In genomic region chr13:51243227-51243626, GRCh38 we compare ENCODE assay signal across 13 cellular contexts. TPM values are rescaled to one million over a fixed set of nuclear protein-coding genes. Genes with fewer than 3 reads are reported as not detected.
"Had no signal": no experiment of that assay in that cellular context is flagged by ENCODE, and none has a peak within 500 bp of the region (broad histone marks: within the 10 kb centered on the region; RNA-seq: fewer than 3 reads in every experiment).

No MANE protein-coding gene starts in this region.

- H3K36me3 ChIP-seq: stomach had no signal

- ATAC-seq: activated naive CD8-positive, alpha-beta T cell treated with anti-CD3 and anti-CD28 coated beads, Interleukin-2, amount 50 U/mL, for 24 hours; left lobe of liver; natural killer cell treated with Interleukin-12 subunit alpha and Interleukin-12 subunit beta and Interleukin-15 and Interleukin-18, amount 100 ng/mL, for 72 hours had no signal

- H3K36me3 Mint-ChIP-seq: natural killer cell treated with Interleukin-12 subunit alpha and Interleukin-12 subunit beta and Interleukin-15 and Interleukin-18, amount 100 ng/mL, for 72 hours had no signal

- DNase-seq: activated B cell treated with CpG ODN at 0.5 μM for 24 hours; activated CD4-positive, alpha-beta T cell treated with anti-CD3 and anti-CD28 coated beads, Interleukin-2, amount 10 ng/mL, durations not matched to agents 24 days and 14 days; activated CD8-positive, alpha-beta memory T cell treated with anti-CD3 and anti-CD28 coated beads for 24 hours; activated naive CD4-positive, alpha-beta T cell treated with Interleukin-2 at 50 U/mL for 16 hours; activated naive CD8-positive, alpha-beta T cell treated with anti-CD3 and anti-CD28 coated beads, Interleukin-2, amount 50 U/mL, for 24 hours; central memory CD4-positive, alpha-beta T cell; erythroblast; mammary epithelial cell; small intestine; stomach had no signal

- H3K4me1 Mint-ChIP-seq: activated B cell treated with CpG ODN at 0.5 μM for 24 hours; activated CD4-positive, alpha-beta T cell treated with anti-CD3 and anti-CD28 coated beads, Interleukin-2, amount 10 ng/mL, durations not matched to agents 24 days and 14 days; activated naive CD8-positive, alpha-beta T cell treated with anti-CD3 and anti-CD28 coated beads, Interleukin-2, amount 50 U/mL, for 24 hours had no signal

- H3K9me3 Mint-ChIP-seq: activated B cell treated with CpG ODN at 0.5 μM for 24 hours; activated CD4-positive, alpha-beta T cell treated with anti-CD3 and anti-CD28 coated beads, Interleukin-2, amount 10 ng/mL, durations not matched to agents 24 days and 14 days; activated naive CD8-positive, alpha-beta T cell treated with anti-CD3 and anti-CD28 coated beads, Interleukin-2, amount 50 U/mL, for 24 hours; natural killer cell treated with Interleukin-12 subunit alpha and Interleukin-12 subunit beta and Interleukin-15 and Interleukin-18, amount 100 ng/mL, for 72 hours; T-helper 1 cell treated with Interleukin-12 subunit alpha and Interleukin-12 subunit beta and Interleukin-4 antibody, amounts not matched to agents 30 μg/mL and 1 μg/mL, for 36 hours had no signal

- H3K4me3 Mint-ChIP-seq: activated B cell treated with CpG ODN at 0.5 μM for 24 hours; activated CD4-positive, alpha-beta T cell treated with anti-CD3 and anti-CD28 coated beads, Interleukin-2, amount 10 ng/mL, durations not matched to agents 24 days and 14 days; activated naive CD8-positive, alpha-beta T cell treated with anti-CD3 and anti-CD28 coated beads, Interleukin-2, amount 50 U/mL, for 24 hours; natural killer cell treated with Interleukin-12 subunit alpha and Interleukin-12 subunit beta and Interleukin-15 and Interleukin-18, amount 100 ng/mL, for 72 hours; T-helper 1 cell treated with Interleukin-12 subunit alpha and Interleukin-12 subunit beta and Interleukin-4 antibody, amounts not matched to agents 30 μg/mL and 1 μg/mL, for 36 hours had no signal

- H3K9me3 ChIP-seq: stomach had no signal

- H3K27me3 Mint-ChIP-seq: activated CD4-positive, alpha-beta T cell treated with anti-CD3 and anti-CD28 coated beads, Interleukin-2, amount 10 ng/mL, durations not matched to agents 24 days and 14 days had no signal

- H3K27me3 ChIP-seq: stomach had no signal

- H3K4me3 ChIP-seq: stomach had no signal

- FAIRE-seq: small intestine had no signal

- H3K27ac Mint-ChIP-seq: activated B cell treated with CpG ODN at 0.5 μM for 24 hours; activated CD4-positive, alpha-beta T cell treated with anti-CD3 and anti-CD28 coated beads, Interleukin-2, amount 10 ng/mL, durations not matched to agents 24 days and 14 days; activated naive CD8-positive, alpha-beta T cell treated with anti-CD3 and anti-CD28 coated beads, Interleukin-2, amount 50 U/mL, for 24 hours; natural killer cell treated with Interleukin-12 subunit alpha and Interleukin-12 subunit beta and Interleukin-15 and Interleukin-18, amount 100 ng/mL, for 72 hours; T-helper 1 cell treated with Interleukin-12 subunit alpha and Interleukin-12 subunit beta and Interleukin-4 antibody, amounts not matched to agents 30 μg/mL and 1 μg/mL, for 36 hours had no signal

RNA-seq across cellular contexts. Expression of gene FAM124A, which starts 21.0 kb away (rescaled TPM):
- total RNA-seq: activated B cell treated with CpG ODN at 0.5 μM for 24 hours; natural killer cell treated with Interleukin-12 subunit alpha and Interleukin-12 subunit beta and Interleukin-15 and Interleukin-18, amount 100 ng/mL, for 72 hours had no signal
